In the genomic region with DNA sequence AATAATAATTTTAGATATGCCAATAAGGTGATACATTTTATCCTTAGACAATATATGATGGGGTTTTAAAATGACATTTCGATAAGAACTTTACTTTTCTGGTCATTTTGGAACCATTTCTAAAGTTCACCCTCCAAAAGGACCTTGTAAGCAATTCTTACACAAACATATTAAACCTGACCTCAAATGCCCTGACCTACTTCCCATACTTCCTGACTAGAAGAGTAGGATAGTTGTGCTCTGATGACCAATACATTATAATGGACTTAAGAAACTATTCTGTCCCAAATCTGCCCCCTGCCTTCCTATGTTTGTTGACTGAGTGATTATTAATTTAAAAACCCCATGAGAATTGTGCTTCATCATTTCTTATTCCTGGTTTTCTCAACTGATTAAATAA, we compare ENCODE assay signal across 1 cellular context.
TF ChIP-seq lines count a peak whose summit lies in the region.

No MANE protein-coding gene starts in this region.

TF ChIP-seq in HepG2, 621 proteins besides CTCF, POLR2A, EP300 and RAD21 (continued from another document):
- TF ChIP-seq, protein P1, sequence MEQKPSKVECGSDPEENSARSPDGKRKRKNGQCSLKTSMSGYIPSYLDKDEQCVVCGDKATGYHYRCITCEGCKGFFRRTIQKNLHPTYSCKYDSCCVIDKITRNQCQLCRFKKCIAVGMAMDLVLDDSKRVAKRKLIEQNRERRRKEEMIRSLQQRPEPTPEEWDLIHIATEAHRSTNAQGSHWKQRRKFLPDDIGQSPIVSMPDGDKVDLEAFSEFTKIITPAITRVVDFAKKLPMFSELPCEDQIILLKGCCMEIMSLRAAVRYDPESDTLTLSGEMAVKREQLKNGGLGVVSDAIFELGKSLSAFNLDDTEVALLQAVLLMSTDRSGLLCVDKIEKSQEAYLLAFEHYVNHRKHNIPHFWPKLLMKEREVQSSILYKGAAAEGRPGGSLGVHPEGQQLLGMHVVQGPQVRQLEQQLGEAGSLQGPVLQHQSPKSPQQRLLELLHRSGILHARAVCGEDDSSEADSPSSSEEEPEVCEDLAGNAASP (CRISPR knock-in tag; IDR thresholded peaks at IDR 0.05; ENCODE audit: borderline replicate concordance): peak; percentile 68; the same call in 1 of the 2 replicates
